Comparison of ENCODE assay signal across 8 cellular contexts in the genomic region with DNA sequence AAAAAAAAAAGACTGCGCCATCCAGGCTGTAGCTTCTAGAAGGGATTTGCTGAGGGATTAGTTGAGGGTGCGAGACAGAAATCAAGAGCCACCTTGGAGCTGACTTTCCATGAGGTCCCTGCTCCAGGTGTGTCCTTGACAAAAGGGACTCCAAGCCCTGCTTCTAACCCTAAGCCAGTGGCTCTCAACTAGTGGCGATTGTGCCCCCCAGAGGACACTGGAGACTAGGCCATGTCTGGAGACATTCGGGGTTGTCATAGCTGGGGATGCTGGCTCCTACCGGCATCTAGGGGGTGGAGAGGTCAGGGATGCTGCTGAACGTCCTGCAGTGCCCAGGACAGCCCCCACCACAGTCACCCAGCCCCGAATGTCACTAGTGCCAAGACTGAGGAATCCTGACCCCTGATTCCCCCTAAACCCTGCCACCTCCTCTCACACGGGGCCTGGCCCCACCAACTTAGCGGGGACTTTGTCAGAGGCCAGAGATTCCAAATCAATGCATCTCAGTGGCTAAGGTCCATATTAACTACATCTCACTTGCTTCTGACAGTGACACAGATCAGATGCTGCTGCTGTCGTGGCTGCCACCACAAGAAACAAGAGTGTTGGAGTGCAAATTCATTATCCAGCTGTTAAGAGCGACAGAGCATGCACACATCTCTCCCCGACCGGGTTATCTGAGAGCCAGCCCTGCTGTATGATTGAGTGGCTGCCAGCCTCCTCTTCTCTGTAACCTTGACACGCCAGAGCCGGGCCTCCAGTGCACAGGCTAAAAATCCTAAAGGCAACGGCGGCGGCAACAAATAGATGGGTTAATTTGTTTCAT. TPM values are rescaled to one million over a fixed set of nuclear protein-coding genes. Genes with fewer than 3 reads are reported as not detected.
DNase-seq lines count a peak whose midpoint lies in the region; ATAC-seq and TF ChIP-seq lines count a peak whose summit lies in the region.

No MANE protein-coding gene starts in this region.

- no peak for TF ChIP-seq CTCF in MCF 10A (IDR thresholded peaks at IDR 0.05; ENCODE audit: unreplicated experiment)
- TF ChIP-seq CTCF in neural crest cell (conservative IDR thresholded peaks at IDR 0.05), result peak; percentile 49

- BruUV-seq in MCF 10A (replicated peaks; lab: Mats Ljungman, UMichigan), result no TSS peak

- peak; percentile 13 for DNase-seq in NCI-H2171 treated with DMSO at 0.1 percent for 48 hours (lab: John Stamatoyannopoulos, UW)
- DNase-seq in NCI-H2171 (lab: John Stamatoyannopoulos, UW), result no peak
- DNase-seq in NCI-H2107 (lab: John Stamatoyannopoulos, UW), result peak; percentile 23
- peak; percentile 33 for DNase-seq in MCF 10A (ENCODE audit: unreplicated experiment)
- DNase-seq in neural crest cell (ENCODE audit: low read depth, low spot score), result no peak
- no peak for DNase-seq in GOT3 (lab: John Stamatoyannopoulos, UW)
- no peak for DNase-seq in epidermal melanocyte (ENCODE audit: insufficient read length, low spot score)

- peaks cover 44% of the 10 kb centered on the region for H3K27me3 Mint-ChIP-seq in MCF 10A (ENCODE audit: insufficient read depth, unreplicated experiment)
- peaks cover 26% of the 10 kb centered on the region for H3K27me3 Mint-ChIP-seq in neural crest cell (ENCODE audit: low read depth)

- H3K9me3 Mint-ChIP-seq in MCF 10A (ENCODE audit: unreplicated experiment) (no peaks in the 10 kb centered on the region), neural crest cell (no peaks in the 10 kb centered on the region)

- CTCF ChIA-PET in MCF 10A (lab: Yijun Ruan, JAX), result interaction anchor here (0.6 to 1.8 kb wide), 6 partner anchors 9 to 714 kb away, joined by 3 to 7 read pairs (median 3); no protein-coding TSS in a partner anchor

- ATAC-seq in HG02884 (IDR thresholded peaks at IDR 0.05; ENCODE audit: unreplicated experiment), result no peak

- H3K4me1 Mint-ChIP-seq in MCF 10A (ENCODE audit: insufficient read depth, unreplicated experiment) (peaks cover 11% of the 10 kb centered on the region), neural crest cell (peaks cover 10% of the 10 kb centered on the region)

- POLR2A ChIA-PET in MCF 10A (lab: Yijun Ruan, JAX), result no interaction called here

- intact Hi-C loops in MCF 10A (cut with micrococcal nuclease), result no loop called here

- no peak overlapping the region for H3K27ac Mint-ChIP-seq in MCF 10A (ENCODE audit: low read depth, unreplicated experiment)
- no peak overlapping the region for H3K27ac Mint-ChIP-seq in neural crest cell (ENCODE audit: unreplicated experiment)

- no peaks in the 10 kb centered on the region for H3K36me3 Mint-ChIP-seq in MCF 10A (ENCODE audit: insufficient read depth, unreplicated experiment)
- no peaks in the 10 kb centered on the region for H3K36me3 Mint-ChIP-seq in neural crest cell (ENCODE audit: low read depth)

- H3K4me3 Mint-ChIP-seq in MCF 10A (ENCODE audit: unreplicated experiment) (no peak overlapping the region), neural crest cell (no peak overlapping the region)

RNA-seq across cellular contexts. Expression of gene SPRING1, which starts 40.4 kb away (rescaled TPM):
- total RNA-seq in MCF 10A (2022), result 26.2 and 37.1 TPM in 2 replicates
- 47.8 and 50.8 TPM in 2 replicates for total RNA-seq in neural crest cell

RNA-seq across cellular contexts. Expression of gene RNFT2, which starts 40.6 kb away (rescaled TPM):
- total RNA-seq in MCF 10A (2022), result 7.2 and 10.5 TPM in 2 replicates
- total RNA-seq in neural crest cell, result 79.9 and 82.1 TPM in 2 replicates

Comparison
In these comparisons a context has a peak if more than half of its experiments do, and no peak if none do; other contexts are left out.
1. DNase-seq: peak in NCI-H2171 treated with DMSO at 0.1 percent for 48 hours (single experiment), NCI-H2107 (single experiment) and MCF 10A (single experiment); none in NCI-H2171 (single experiment), neural crest cell (single experiment), GOT3 (single experiment) and epidermal melanocyte (single experiment).